In the genomic region with DNA sequence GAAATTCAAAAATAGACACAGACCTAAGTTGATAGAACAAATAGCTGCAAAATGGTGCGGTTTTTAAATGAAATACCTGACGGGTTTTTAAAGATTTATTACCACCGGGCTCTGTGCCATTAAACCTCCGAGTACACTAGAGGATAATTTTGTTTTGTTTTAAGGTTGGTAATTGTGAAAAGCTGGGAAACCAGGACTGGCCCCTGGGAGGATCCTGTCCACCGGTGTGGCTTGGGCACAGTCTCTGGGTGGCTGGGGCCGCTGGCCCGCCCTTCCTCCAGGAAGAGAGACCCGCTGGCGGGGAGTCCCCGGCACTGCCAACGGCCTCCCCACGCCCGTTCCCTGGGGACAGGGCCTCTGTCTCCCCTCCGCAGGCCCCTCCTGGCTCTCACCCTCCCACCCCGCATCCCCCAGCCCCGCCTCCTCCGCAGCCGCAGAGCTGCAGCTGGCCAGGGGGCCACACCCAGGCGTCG, we compare ENCODE assay signal across 8 cellular contexts. TPM values are rescaled to one million over a fixed set of nuclear protein-coding genes. Genes with fewer than 3 reads are reported as not detected.
DNase-seq lines count a peak whose midpoint lies in the region; ATAC-seq and TF ChIP-seq lines count a peak whose summit lies in the region.

No MANE protein-coding gene starts in this region.

- H3K27me3 Mint-ChIP-seq in activated T-cell treated with anti-CD3 and anti-CD28 coated beads, Interleukin-2, amount 50 U/mL, for 72 hours (ENCODE audit: low read depth), result peaks cover 68% of the 10 kb centered on the region
- H3K27me3 Mint-ChIP-seq in progenitor cell of endocrine pancreas, result peaks cover 85% of the 10 kb centered on the region

- H3K27me3 ChIP-seq in esophagus squamous epithelium, result peaks cover 0 to 12% (median 0%) of the 10 kb centered on the region in 4 donors

- TF ChIP-seq POLR2A in esophagus squamous epithelium (IDR thresholded peaks at IDR 0.05), result no peak

- POLR2A ChIA-PET in RWPE1 (lab: Yijun Ruan, JAX; ENCODE audit: low non-redundant PET), result interaction anchor here (0.5 kb wide), 1 partner anchor 1041 kb away, joined by 3 read pairs; no protein-coding TSS in a partner anchor

- intact Hi-C loops in esophagus squamous epithelium (cut with DNase I), result no loop called here

- H3K27ac ChIP-seq in RWPE1 (peak overlapping the region; percentile 99), esophagus squamous epithelium (peak overlapping the region; percentile 50 to 79 (median 74))

- H3K4me1 Mint-ChIP-seq in activated T-cell treated with anti-CD3 and anti-CD28 coated beads, Interleukin-2, amount 50 U/mL, for 72 hours (ENCODE audit: low read depth), result peaks cover 7% of the 10 kb centered on the region
- H3K4me1 Mint-ChIP-seq in progenitor cell of endocrine pancreas (ENCODE audit: low read depth), result peaks cover 11% of the 10 kb centered on the region

- no peak for DNase-seq in activated T-cell treated with anti-CD3 and anti-CD28 coated beads, Interleukin-2, amount 50 U/mL, for 72 hours
- DNase-seq in activated T-cell treated with anti-CD3 and anti-CD28 coated beads for 4 hours (no peak), RWPE1 (ENCODE audit: low spot score) (peak; percentile 39), esophagus squamous epithelium (lab: John Stamatoyannopoulos, UW) (no peak), progenitor cell of endocrine pancreas (ENCODE audit: low spot score, unreplicated experiment) (no peak), RKO (ENCODE audit: low spot score) (no peak)
- no peak for DNase-seq in stimulated activated CD4-positive, alpha-beta T cell treated with anti-CD3 and anti-CD28 coated beads, Interleukin-1b, Interleukin-23, amount 100 ng/mL, for 48 hours

- H3K4me1 ChIP-seq in esophagus squamous epithelium, result peaks cover 7 to 75% (median 26%) of the 10 kb centered on the region in 3 donors

- H3K36me3 ChIP-seq in esophagus squamous epithelium, result no peaks in the 10 kb centered on the region

- no peak overlapping the region for H3K27ac Mint-ChIP-seq in activated T-cell treated with anti-CD3 and anti-CD28 coated beads, Interleukin-2, amount 50 U/mL, for 72 hours
- H3K27ac Mint-ChIP-seq in progenitor cell of endocrine pancreas, result no peak overlapping the region

- peak overlapping the region; percentile 37 to 71 (median 60) for H3K4me3 ChIP-seq in esophagus squamous epithelium

- TF ChIP-seq CTCF in RWPE1 (conservative IDR thresholded peaks at IDR 0.05; ENCODE audit: low read depth) (no peak), esophagus squamous epithelium (IDR thresholded peaks at IDR 0.05) (no peak), progenitor cell of endocrine pancreas (IDR thresholded peaks at IDR 0.05; ENCODE audit: unreplicated experiment) (no peak)

- no peaks in the 10 kb centered on the region for H3K36me3 Mint-ChIP-seq in activated T-cell treated with anti-CD3 and anti-CD28 coated beads, Interleukin-2, amount 50 U/mL, for 72 hours (ENCODE audit: insufficient read depth in 2 of 2)
- H3K36me3 Mint-ChIP-seq in progenitor cell of endocrine pancreas (ENCODE audit: insufficient read depth), result no peaks in the 10 kb centered on the region

- no peaks in the 10 kb centered on the region for H3K9me3 ChIP-seq in esophagus squamous epithelium

- CTCF ChIA-PET in RWPE1 (lab: Yijun Ruan, JAX), result interaction anchor here (0.6 to 1.3 kb wide), 4 partner anchors 13 to 581 kb away, joined by 3 to 5 read pairs (median 4); no protein-coding TSS in a partner anchor

- peak; percentile 34 to 45 for ATAC-seq in activated T-cell treated with anti-CD3 and anti-CD28 coated beads, Interleukin-2, amount 50 U/mL, for 72 hours (replicated peaks in 1 of 2)
- ATAC-seq in HG02981 (IDR thresholded peaks at IDR 0.05; ENCODE audit: unreplicated experiment), result peak; percentile 37

- H3K4me3 Mint-ChIP-seq in activated T-cell treated with anti-CD3 and anti-CD28 coated beads, Interleukin-2, amount 50 U/mL, for 72 hours, result peak overlapping the region; percentile 47 to 78
- H3K4me3 Mint-ChIP-seq in progenitor cell of endocrine pancreas (ENCODE audit: low read depth), result peak overlapping the region; percentile 44

- no peaks in the 10 kb centered on the region for H3K9me3 Mint-ChIP-seq in activated T-cell treated with anti-CD3 and anti-CD28 coated beads, Interleukin-2, amount 50 U/mL, for 72 hours
- no peaks in the 10 kb centered on the region for H3K9me3 Mint-ChIP-seq in progenitor cell of endocrine pancreas (ENCODE audit: low read depth)

- WGBS in esophagus squamous epithelium, 2 donors, result 3 to 9% methylated on average over 5 to 10 of the region's 20 CpGs

RNA-seq across cellular contexts. Expression of gene KCNJ5, which starts 13.8 kb away (rescaled TPM):
- under 1 TPM in 1 of 2 donors, not detected in 1; 0.05 TPM for total RNA-seq in activated T-cell treated with anti-CD3 and anti-CD28 coated beads, Interleukin-2, amount 50 U/mL, for 72 hours
- total RNA-seq in esophagus squamous epithelium (1 to 10 TPM in 1 of 4 donors, under 1 TPM in 1, not detected in 2; 0.47 to 1.9 TPM), progenitor cell of endocrine pancreas (0.78 and 1.1 TPM in 2 replicates)

RNA-seq across cellular contexts. Expression of gene TP53AIP1, which starts 37.8 kb away (rescaled TPM):
- total RNA-seq in activated T-cell treated with anti-CD3 and anti-CD28 coated beads, Interleukin-2, amount 50 U/mL, for 72 hours, result under 1 TPM in 1 of 2 donors, not detected in 1; 0.14 TPM
- total RNA-seq in esophagus squamous epithelium, result 10 to 100 TPM; 11.0 to 16.7 (median 13.9) TPM
- total RNA-seq in progenitor cell of endocrine pancreas, result 0.12 and 0.31 TPM in 2 replicates

RNA-seq across cellular contexts. Expression of gene KCNJ1, which starts 37.8 kb away (rescaled TPM):
- total RNA-seq in activated T-cell treated with anti-CD3 and anti-CD28 coated beads, Interleukin-2, amount 50 U/mL, for 72 hours, result not detected
- total RNA-seq in esophagus squamous epithelium (1 to 10 TPM in 1 of 4 donors, under 1 TPM in 1, not detected in 2; under 0.01 to 1.3 TPM), progenitor cell of endocrine pancreas (not detected in 2 replicates)
